Comparison of ENCODE assay signal across 8 cellular contexts in the genomic region with DNA sequence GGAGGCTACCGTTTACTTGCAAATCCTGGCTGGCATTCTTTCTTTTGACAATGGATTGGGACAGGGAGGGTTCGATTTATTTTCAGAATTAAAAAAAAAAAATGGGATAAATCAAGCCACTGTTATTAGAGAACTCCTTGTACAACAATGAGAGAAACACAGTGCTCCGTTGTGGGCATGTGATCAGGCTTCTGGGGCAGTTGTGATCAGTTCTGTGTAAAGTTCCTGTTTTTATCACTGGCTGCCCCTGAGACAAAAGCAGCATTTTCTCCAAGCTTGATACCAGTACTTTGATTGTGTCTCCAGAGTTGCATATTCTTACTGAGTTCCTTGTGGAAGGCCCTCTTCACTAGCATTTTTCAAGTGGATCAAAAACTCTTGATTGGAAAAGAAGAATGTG. TPM values are rescaled to one million over a fixed set of nuclear protein-coding genes. Genes with fewer than 3 reads are reported as not detected.
A peak's percentile ranks its signal among the peaks of the same experiment; 100 is the strongest.
DNase-seq lines count a peak whose midpoint lies in the region; ATAC-seq, FAIRE-seq and TF ChIP-seq lines count a peak whose summit lies in the region.

No MANE protein-coding gene starts in this region.

- H3K4me2 ChIP-seq in Loucy (ENCODE audit: low read depth, low read length, poor library complexity, severe bottlenecking) (peak overlapping the region; percentile 97), GM12878 (ENCODE audit: control insufficient read depth, insufficient read depth) (peak overlapping the region; percentile 88)

- H3K27ac ChIP-seq in GM12878 (ENCODE audit: control insufficient read depth, insufficient read depth) (peak overlapping the region; percentile 89), small intestine (ENCODE audit: low read depth in 1 of 2, low read length in 1 of 2) (peak overlapping the region in 1 of 2 donors; percentile 88)

- 0 out of 2 replicates have a peak, but pooled peaks have one; percentile 13 for TF ChIP-seq RAD21 in GM12878 (IDR thresholded peaks at IDR 0.05; ENCODE audit: insufficient read depth, low read depth, low read length)

- 0% methylated on average over 3 of the region's 3 CpGs for WGBS in GM12878 (ENCODE audit: insufficient coverage, insufficient replicate concordance, low lambda C conversion rate, missing lambda C conversion rate)
- 1 to 4% (median 2%) methylated on average over 3 of the region's 3 CpGs for WGBS in small intestine, 3 donors

- SMC1A ChIA-PET in GM12878 (lab: Charles Lee; ENCODE audit: uncharacterized antibody, unreplicated experiment), result interaction anchor here (0.6 to 12.5 kb wide), 23 partner anchors 9 to 836 kb away, joined by 3 to 227 read pairs (median 9); no protein-coding TSS in a partner anchor

- H3K4me1 ChIP-seq in Loucy (ENCODE audit: insufficient read depth, low read length, poor library complexity, severe bottlenecking) (peaks cover 46% of the 10 kb centered on the region), GM12878 (ENCODE audit: control insufficient read depth, insufficient read depth, low read length) (peaks cover 22% of the 10 kb centered on the region), small intestine (ENCODE audit: control insufficient read depth in 2 of 2, insufficient read depth in 1 of 2, low read depth in 1 of 2, low read length in 1 of 2) (peaks cover 5 to 14% of the 10 kb centered on the region in 2 donors)

- H3K36me3 ChIP-seq in Loucy (ENCODE audit: insufficient read depth, low read length) (no peaks in the 10 kb centered on the region), GM12878 (ENCODE audit: control insufficient read depth in 2 of 2, insufficient read depth in 2 of 2, low read length in 1 of 2) (no peaks in the 10 kb centered on the region), small intestine (ENCODE audit: control insufficient read depth in 2 of 2, insufficient read depth in 2 of 2, low read length in 2 of 2) (no peaks in the 10 kb centered on the region)

- intact Hi-C loops in GM12878 (cut with micrococcal nuclease; ENCODE audit: unreplicated experiment), result loop anchor here (2.0 to 5.0 kb wide), 2 partner anchors 36 to 229 kb away; no protein-coding TSS in a partner anchor

- no TSS peak for BruUV-seq in GM12878 (replicated peaks; lab: Mats Ljungman, UMichigan)

- in situ Hi-C loops in GM12878 (cut with MboI), result loop anchor here (5.0 kb wide), 1 partner anchor 131 kb away; no protein-coding TSS in a partner anchor

- H2AFZ ChIP-seq in Loucy (ENCODE audit: low read length) (0 out of 2 replicates have a peak overlapping the region, but pooled peaks have one; percentile 100), GM12878 (ENCODE audit: control insufficient read depth, low read depth, low read length) (peak overlapping the region; percentile 86)

- H4K20me1 ChIP-seq in Loucy (ENCODE audit: insufficient read depth, low read length, poor library complexity, severe bottlenecking), result peaks cover 32% of the 10 kb centered on the region
- no peaks in the 10 kb centered on the region for H4K20me1 ChIP-seq in GM12878 (ENCODE audit: control insufficient read depth, insufficient read depth)

- no peak for TF ChIP-seq EP300 in GM12878 (IDR thresholded peaks at IDR 0.05; ENCODE audit: borderline replicate concordance in 1 of 2, control insufficient read depth in 1 of 2, low read depth in 2 of 2, low read length in 2 of 2)

- DNase-seq in COLO829 (ENCODE audit: low spot score), result peak; percentile 38
- no peak for DNase-seq in GM12878 (ENCODE audit: low read depth, low spot score)
- DNase-seq in inferior parietal cortex (ENCODE audit: extremely low spot score), result peak; percentile 91
- peak; percentile 33 for DNase-seq in small intestine
- no peak for DNase-seq in NCI-H748 (lab: John Stamatoyannopoulos, UW; ENCODE audit: unreplicated experiment)

- no peak for TF ChIP-seq POLR2A in GM12878 (IDR thresholded peaks at IDR 0.05; ENCODE audit: low read depth, low read length)

- no peaks in the 10 kb centered on the region for H3F3A ChIP-seq in Loucy (ENCODE audit: low read depth)

- H3K79me2 ChIP-seq in Loucy (ENCODE audit: insufficient read depth, low read length) (peaks cover 61% of the 10 kb centered on the region), GM12878 (ENCODE audit: control insufficient read depth, insufficient read depth, low read length) (peaks cover 62% of the 10 kb centered on the region)

- ATAC-seq in GM12878, result peak; percentile 56
- ATAC-seq in HG02571 (IDR thresholded peaks at IDR 0.05; ENCODE audit: unreplicated experiment), result no peak
- ATAC-seq in esophagus mucosa, result no peak

- CTCF ChIA-PET in GM12878 (lab: Yijun Ruan, JAX), result interaction anchor here (0.6 to 8.7 kb wide), 18 partner anchors 13 to 294 kb away, joined by 3 to 181 read pairs (median 5); no protein-coding TSS in a partner anchor

- POLR2A ChIA-PET in GM12878 (lab: Charles Lee), result interaction anchor here (0.6 to 6.4 kb wide), 8 partner anchors 10 to 258 kb away, joined by 3 to 58 read pairs (median 5); a partner anchor contains a TSS

- H3K9me2 ChIP-seq in Loucy (replicated peaks; ENCODE audit: low read depth, low read length), result no peaks in the 10 kb centered on the region

- TF ChIP-seq CTCF in Loucy (conservative IDR thresholded peaks at IDR 0.05; ENCODE audit: low read length), result no peak
- TF ChIP-seq CTCF in GM12878 (IDR thresholded peaks at IDR 0.05 in 2 of 3, conservative IDR thresholded peaks at IDR 0.05 in 1 of 3; ENCODE audit: control insufficient read depth in 2 of 3, extremely low read depth in 1 of 3, insufficient read depth in 1 of 3, low read depth in 3 of 3, low read length in 3 of 3), result no peak

- H3K9me3 ChIP-seq in Loucy (ENCODE audit: insufficient read depth, low read depth, low read length) (no peaks in the 10 kb centered on the region), GM12878 (replicated peaks; ENCODE audit: control insufficient read depth, insufficient read depth, low read length) (no peaks in the 10 kb centered on the region), small intestine (ENCODE audit: control insufficient read depth, low read depth) (no peaks in the 10 kb centered on the region)

- FAIRE-seq in GM12878 (lab: Jason Lieb, UNC) (peak; percentile 35), small intestine (lab: Jason Lieb, UNC) (no peak)

- H3K9ac ChIP-seq in Loucy (ENCODE audit: low read depth, low read length, poor library complexity, severe bottlenecking) (peak overlapping the region; percentile 81), GM12878 (ENCODE audit: control insufficient read depth, insufficient read depth, low read length) (peak overlapping the region; percentile 95)

- H3K4me3 ChIP-seq in Loucy (ENCODE audit: low read length, poor library complexity, severe bottlenecking) (peak overlapping the region; percentile 85), GM12878 (peak overlapping the region; percentile 96), small intestine (ENCODE audit: low read depth in 1 of 2, low read length in 2 of 2) (peak overlapping the region; percentile 58 to 83)

- no peaks in the 10 kb centered on the region for H3K27me3 ChIP-seq in Loucy (ENCODE audit: insufficient read depth, low read length, poor library complexity, severe bottlenecking)
- H3K27me3 ChIP-seq in GM12878 (replicated peaks in 1 of 2; ENCODE audit: control insufficient read depth in 2 of 2, insufficient read depth in 2 of 2, low read length in 1 of 2), result no peaks in the 10 kb centered on the region
- no peaks in the 10 kb centered on the region for H3K27me3 ChIP-seq in small intestine (ENCODE audit: control insufficient read depth in 2 of 2, insufficient read depth in 2 of 2, low read length in 2 of 2)

- RAD21 ChIA-PET in GM12878 (lab: Charles Lee; ENCODE audit: unreplicated experiment), result interaction anchor here (0.9 to 8.6 kb wide), 18 partner anchors 8 to 320 kb away, joined by 3 to 179 read pairs (median 12); a partner anchor contains a TSS

TF ChIP-seq in GM12878, 131 proteins besides CTCF, POLR2A, EP300 and RAD21 (continues in another document):
- TF ChIP-seq ZBED1 (IDR thresholded peaks at IDR 0.05; ENCODE audit: borderline replicate concordance), result no peak
- peak; percentile 29; the same call in 1 of the 2 replicates for TF ChIP-seq MXI1 (IDR thresholded peaks at IDR 0.05; ENCODE audit: low read depth, low read length)
- TF ChIP-seq, protein P1, sequence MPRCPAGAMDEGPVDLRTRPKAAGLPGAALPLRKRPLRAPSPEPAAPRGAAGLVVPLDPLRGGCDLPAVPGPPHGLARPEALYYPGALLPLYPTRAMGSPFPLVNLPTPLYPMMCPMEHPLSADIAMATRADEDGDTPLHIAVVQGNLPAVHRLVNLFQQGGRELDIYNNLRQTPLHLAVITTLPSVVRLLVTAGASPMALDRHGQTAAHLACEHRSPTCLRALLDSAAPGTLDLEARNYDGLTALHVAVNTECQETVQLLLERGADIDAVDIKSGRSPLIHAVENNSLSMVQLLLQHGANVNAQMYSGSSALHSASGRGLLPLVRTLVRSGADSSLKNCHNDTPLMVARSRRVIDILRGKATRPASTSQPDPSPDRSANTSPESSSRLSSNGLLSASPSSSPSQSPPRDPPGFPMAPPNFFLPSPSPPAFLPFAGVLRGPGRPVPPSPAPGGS (IDR thresholded peaks at IDR 0.05; ENCODE audit: borderline replicate concordance, insufficient read depth, low read depth, low read length, poor library complexity, severe bottlenecking), result no peak

RNA-seq across cellular contexts. Expression of a gene that starts 1.2 kb away (rescaled TPM):
- 77.3 and 79.8 TPM in 2 replicates for total RNA-seq in GM12878 (2013; cell fraction: nucleolus; rRNA removed)
- 18.2 and 19.1 TPM in 2 replicates for total RNA-seq in GM12878 (2014; rRNA removed)
- total RNA-seq in GM12878 (2014; rRNA removed; fragmentation: Illumina TruSeq; extraction: Trizol), result 22.2 and 22.3 TPM in 2 replicates
- total RNA-seq in GM12878 (2021), result 28.5 and 30.0 TPM in 2 replicates
- 9.3 TPM for polyA plus RNA-seq in GM12878 (2011; ENCODE audit: low read depth)
- 20.7 and 22.2 TPM in 2 replicates for polyA plus RNA-seq in GM12878 (2011; rRNA removed)
- 16.0 and 17.4 TPM in 2 replicates for polyA plus RNA-seq in GM12878 (2011; cell fraction: cytosol; rRNA removed)
- 20.7 and 21.0 TPM in 2 replicates for polyA plus RNA-seq in GM12878 (2011; cell fraction: nucleus; rRNA removed)
- 10.0 and 14.7 TPM in 2 replicates for polyA plus RNA-seq in GM12878 (2012)
- 24.4 and 27.1 TPM in 2 replicates for polyA plus RNA-seq in GM12878 (2014; fragmentation: Illumina TruSeq; extraction: Trizol)
- polyA plus RNA-seq in GM12878 (2014; fragmentation: Nextera tagmentation; extraction: Ambion mirVana), result 1 to 10 TPM; 4.5 to 4.6 TPM
- 16.5 and 18.3 TPM in 2 replicates for polyA plus RNA-seq in GM12878 (2014; rRNA removed)
- polyA plus RNA-seq in GM12878 (2016; fragmentation: Nextera tagmentation; extraction: Ambion mirVana), result 10 to 100 TPM; 14.3 to 19.0 TPM
- 53.0 and 57.6 TPM in 2 replicates for polyA minus RNA-seq in GM12878 (2011; rRNA and poly(A)+ RNA removed)
- polyA minus RNA-seq in GM12878 (2011; cell fraction: cytosol; rRNA and poly(A)+ RNA removed), result 14.8 and 17.8 TPM in 2 replicates
- 18.7 and 25.4 TPM in 2 replicates for polyA minus RNA-seq in GM12878 (2011; cell fraction: nucleus; rRNA and poly(A)+ RNA removed)
- polyA plus RNA-seq in small intestine, result 1 to 10 TPM; 6.3 to 7.4 (median 6.5) TPM
- total RNA-seq in esophagus mucosa, result 35.3 TPM

Comparison
In these comparisons a context has a peak if more than half of its experiments do, and no peak if none do; other contexts are left out.
1. DNase-seq: peak in COLO829 (single experiment), inferior parietal cortex (single experiment) and small intestine (single experiment); none in GM12878 (single experiment) and NCI-H748 (single experiment).
2. Peak in every context shown above with its lines, with median percentiles within 50 percentile points of each other: H3K4me3 ChIP-seq.